In the genomic region with DNA sequence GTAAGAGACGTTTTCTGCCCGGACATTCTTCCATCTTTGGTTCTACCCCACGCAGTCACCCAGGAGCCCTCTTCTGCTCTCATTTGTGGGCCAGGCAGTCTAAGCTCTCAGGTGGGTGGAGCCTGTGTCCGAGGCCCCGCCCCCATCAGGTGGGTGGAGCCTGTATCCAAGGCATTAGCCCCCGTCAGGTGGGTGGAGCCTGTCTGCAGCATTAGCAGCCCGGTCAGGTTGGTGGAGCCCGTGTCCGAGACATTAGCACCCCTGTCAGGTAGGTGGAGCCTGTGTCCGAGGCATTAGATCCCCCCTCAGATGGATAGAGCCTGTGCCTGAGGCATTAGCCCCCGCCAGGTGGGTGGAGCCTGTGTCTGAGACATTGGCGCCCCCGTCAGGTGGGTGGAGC, we compare ENCODE assay signal across 9 cellular contexts. TPM values are rescaled to one million over a fixed set of nuclear protein-coding genes. Genes with fewer than 3 reads are reported as not detected.
A peak's percentile ranks its signal among the peaks of the same experiment; 100 is the strongest.
DNase-seq lines count a peak whose midpoint lies in the region; ATAC-seq and TF ChIP-seq lines count a peak whose summit lies in the region.
"Had no signal": no experiment of that assay in that cellular context is flagged by ENCODE, and none has a peak within 500 bp of the region (broad histone marks: within the 10 kb centered on the region; RNA-seq: fewer than 3 reads in every experiment).

No MANE protein-coding gene starts in this region.

- H3K4me1 ChIP-seq in BE2C (no peaks in the 10 kb centered on the region), left lung (peaks cover 0 to 7% of the 10 kb centered on the region in 2 donors)
- no peaks in the 10 kb centered on the region for H3K4me1 ChIP-seq in naive thymus-derived CD4-positive, alpha-beta T cell (ENCODE audit: control insufficient read depth in 2 of 2, insufficient read depth in 2 of 2, low read length in 2 of 2)

- peaks cover 23% of the 10 kb centered on the region for H3K36me3 Mint-ChIP-seq in activated CD8-positive, alpha-beta T cell treated with anti-CD3 and anti-CD28 coated beads for 36 hours (ENCODE audit: low read depth)
- H3K36me3 Mint-ChIP-seq in naive thymus-derived CD4-positive, alpha-beta T cell: peaks cover 3 to 30% (median 8%) of the 10 kb centered on the region in 5 donors

- H3K27ac Mint-ChIP-seq in activated CD8-positive, alpha-beta T cell treated with anti-CD3 and anti-CD28 coated beads for 36 hours: no peak overlapping the region
- H3K27ac Mint-ChIP-seq in naive thymus-derived CD4-positive, alpha-beta T cell: peak overlapping the region in 4 of 9 donors; percentile 13 to 71 (median 68)
- H3K27ac Mint-ChIP-seq: brain had no signal

- H3K4me3 Mint-ChIP-seq in activated CD8-positive, alpha-beta T cell treated with anti-CD3 and anti-CD28 coated beads for 36 hours: no peak overlapping the region
- H3K4me3 Mint-ChIP-seq in naive thymus-derived CD4-positive, alpha-beta T cell: peak overlapping the region in 1 of 10 donors; percentile 6
- H3K4me3 Mint-ChIP-seq: brain had no signal

- H3K4me3 ChIP-seq in BE2C (ENCODE audit: low read depth, low read length) (no peak overlapping the region), MG63 (no peak overlapping the region), left lung (no peak overlapping the region)
- no peak overlapping the region for H3K4me3 ChIP-seq in naive thymus-derived CD4-positive, alpha-beta T cell (ENCODE audit: low read length)

- TF ChIP-seq CTCF in BE2C (IDR thresholded peaks at IDR 0.05; ENCODE audit: low read depth, low read length): no peak
- TF ChIP-seq CTCF in activated CD8-positive, alpha-beta T cell treated with anti-CD3 and anti-CD28 coated beads for 36 hours (IDR thresholded peaks at IDR 0.05): no peak
- TF ChIP-seq CTCF in left lung (IDR thresholded peaks at IDR 0.05): no peak

- H3K4me1 Mint-ChIP-seq in activated CD8-positive, alpha-beta T cell treated with anti-CD3 and anti-CD28 coated beads for 36 hours (ENCODE audit: low read depth): peaks cover 7% of the 10 kb centered on the region
- peaks cover 0 to 3% (median 0%) of the 10 kb centered on the region in 7 donors for H3K4me1 Mint-ChIP-seq in naive thymus-derived CD4-positive, alpha-beta T cell

- H3K9me3 ChIP-seq in BE2C: no peaks in the 10 kb centered on the region
- H3K9me3 ChIP-seq in MG63: no peaks in the 10 kb centered on the region
- H3K9me3 ChIP-seq in naive thymus-derived CD4-positive, alpha-beta T cell (ENCODE audit: control insufficient read depth in 2 of 3, low read length in 3 of 3): no peaks in the 10 kb centered on the region
- H3K9me3 ChIP-seq in left lung: no peaks in the 10 kb centered on the region

- no peaks in the 10 kb centered on the region for H3K27me3 Mint-ChIP-seq in activated CD8-positive, alpha-beta T cell treated with anti-CD3 and anti-CD28 coated beads for 36 hours
- no peaks in the 10 kb centered on the region for H3K27me3 Mint-ChIP-seq in naive thymus-derived CD4-positive, alpha-beta T cell
- H3K27me3 Mint-ChIP-seq: brain had no signal

- H3K9me3 Mint-ChIP-seq in activated CD8-positive, alpha-beta T cell treated with anti-CD3 and anti-CD28 coated beads for 36 hours: no peaks in the 10 kb centered on the region
- peaks cover 0 to 9% (median 0%) of the 10 kb centered on the region in 11 donors for H3K9me3 Mint-ChIP-seq in naive thymus-derived CD4-positive, alpha-beta T cell
- H3K9me3 Mint-ChIP-seq: brain had no signal

- CTCF ChIA-PET in activated CD8-positive, alpha-beta T cell treated with anti-CD3 and anti-CD28 coated beads for 36 hours (lab: Charles Lee): no interaction called here
- CTCF ChIA-PET in naive thymus-derived CD4-positive, alpha-beta T cell (lab: Charles Lee): no interaction called here

- intact Hi-C loops in activated CD8-positive, alpha-beta T cell treated with anti-CD3 and anti-CD28 coated beads for 36 hours (cut with micrococcal nuclease): no loop called here
- intact Hi-C loops in naive thymus-derived CD4-positive, alpha-beta T cell (cut with micrococcal nuclease): no loop called here
- intact Hi-C loops in left lung (cut with DNase I): no loop called here

- POLR2A ChIA-PET in activated CD8-positive, alpha-beta T cell treated with anti-CD3 and anti-CD28 coated beads for 36 hours (lab: Charles Lee): no interaction called here
- POLR2A ChIA-PET in naive thymus-derived CD4-positive, alpha-beta T cell (lab: Charles Lee): no interaction called here

- H3K36me3 ChIP-seq in BE2C: peaks cover 36% of the 10 kb centered on the region
- peaks cover 30% of the 10 kb centered on the region for H3K36me3 ChIP-seq in MG63
- H3K36me3 ChIP-seq in naive thymus-derived CD4-positive, alpha-beta T cell (ENCODE audit: control insufficient read depth in 2 of 3, insufficient read depth in 3 of 3, low read length in 3 of 3): peaks cover 30 to 97% (median 82%) of the 10 kb centered on the region in 3 experiments
- peaks cover 0 to 92% of the 10 kb centered on the region in 2 donors for H3K36me3 ChIP-seq in left lung

- DNase-seq in BE2C: peak; percentile 63
- DNase-seq in MG63: peak; percentile 20
- DNase-seq in activated CD8-positive, alpha-beta T cell treated with anti-CD3 and anti-CD28 coated beads for 36 hours: peak; percentile 68
- peak in 5 of 9 donors; percentile 31 to 50 (median 49) for DNase-seq in naive thymus-derived CD4-positive, alpha-beta T cell
- no peak for DNase-seq in MV-4-11 (lab: John Stamatoyannopoulos, UW)
- no peak for DNase-seq in left lung

- ATAC-seq in activated CD8-positive, alpha-beta T cell treated with anti-CD3 and anti-CD28 coated beads for 36 hours: peak; percentile 72
- peak; percentile 51 for ATAC-seq in naive thymus-derived CD4-positive, alpha-beta T cell
- ATAC-seq in HG03045 (IDR thresholded peaks at IDR 0.05; ENCODE audit: unreplicated experiment) (no peak), HG02798 (IDR thresholded peaks at IDR 0.05; ENCODE audit: poor library complexity, unreplicated experiment) (no peak), left lung (no peak)

- H3K27me3 ChIP-seq in BE2C (no peaks in the 10 kb centered on the region), MG63 (no peaks in the 10 kb centered on the region), left lung (no peaks in the 10 kb centered on the region)
- H3K27me3 ChIP-seq in naive thymus-derived CD4-positive, alpha-beta T cell (ENCODE audit: control insufficient read depth in 2 of 2, insufficient read depth in 2 of 2, low read length in 2 of 2): no peaks in the 10 kb centered on the region

- H3K27ac ChIP-seq in naive thymus-derived CD4-positive, alpha-beta T cell (ENCODE audit: low read depth, low read length): no peak overlapping the region
- no peak overlapping the region for H3K27ac ChIP-seq in left lung

RNA-seq across cellular contexts. Expression of a gene that starts 45.5 kb away (rescaled TPM):
- polyA plus RNA-seq in BE2C (2012; ENCODE audit: insufficient read depth, insufficient read length, low read depth): not detected
- not detected in 2 replicates for total RNA-seq in MG63 (2014; rRNA removed; shearing (Covaris generic); ENCODE audit: low replicate concordance)
- 1 to 10 TPM; 1.6 to 1.9 TPM for total RNA-seq in activated CD8-positive, alpha-beta T cell treated with anti-CD3 and anti-CD28 coated beads for 36 hours
- total RNA-seq in naive thymus-derived CD4-positive, alpha-beta T cell: 10 to 100 TPM in 4 of 5 experiments, 1 to 10 TPM in 1; 8.0 to 27.0 (median 19.1) TPM
- polyA plus RNA-seq in naive thymus-derived CD4-positive, alpha-beta T cell: 1 to 10 TPM; 1.3 to 1.4 TPM
- total RNA-seq in left lung: 1 to 10 TPM; 7.1 to 7.5 TPM

Comparison
In these comparisons a context has a peak if more than half of its experiments do, and no peak if none do; other contexts are left out.
1. DNase-seq: peak in BE2C (single experiment), MG63 (single experiment), activated CD8-positive, alpha-beta T cell treated with anti-CD3 and anti-CD28 coated beads for 36 hours (single experiment) and naive thymus-derived CD4-positive, alpha-beta T cell (5 of 9); none in MV-4-11 (single experiment) and left lung (0 of 2).
2. ATAC-seq: peak in activated CD8-positive, alpha-beta T cell treated with anti-CD3 and anti-CD28 coated beads for 36 hours (single experiment) and naive thymus-derived CD4-positive, alpha-beta T cell (single experiment); none in HG03045 (single experiment), HG02798 (single experiment) and left lung (single experiment).